ENCODE assay signal across 18 cellular contexts in the genomic region with DNA sequence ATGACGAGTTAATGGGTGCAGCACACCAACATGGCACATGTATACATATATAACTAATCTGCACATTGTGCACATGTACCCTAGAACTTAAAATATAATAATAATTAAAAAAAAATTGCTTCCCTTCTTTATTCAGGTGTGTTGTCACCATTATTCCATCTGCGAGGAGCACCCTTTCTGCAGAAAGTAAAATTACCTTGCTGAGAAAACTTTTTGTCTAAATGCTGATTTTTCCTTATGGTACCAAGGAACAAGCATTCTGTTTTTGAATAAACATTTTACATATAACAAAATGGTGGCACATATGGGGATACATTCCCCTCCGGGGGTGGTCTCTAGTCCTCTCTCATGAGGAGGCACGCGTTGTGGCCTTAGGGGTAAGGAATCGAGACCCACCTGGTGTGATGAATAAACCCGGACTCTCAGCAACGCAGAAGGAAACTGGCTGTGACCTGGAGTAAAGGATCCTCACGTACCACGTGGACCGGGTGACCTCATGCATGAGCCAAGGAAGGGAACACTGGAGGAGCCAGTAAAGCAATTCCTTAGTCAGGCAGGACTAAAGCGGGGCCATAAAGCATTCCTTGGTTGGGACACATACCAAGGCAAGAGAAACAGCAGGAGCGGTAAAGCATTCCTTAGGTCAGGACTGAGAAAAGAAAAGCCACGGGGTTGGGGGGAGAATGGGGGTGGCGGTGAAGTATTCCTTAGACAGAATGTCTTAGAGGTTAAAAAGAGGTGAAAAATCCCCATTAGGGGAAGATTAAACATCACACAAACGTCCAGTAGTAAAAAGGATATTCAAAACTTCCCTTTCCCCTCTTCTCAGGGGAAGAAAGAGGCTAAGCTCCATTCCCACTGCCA. TPM values are rescaled to one million over a fixed set of nuclear protein-coding genes. Genes with fewer than 3 reads are reported as not detected.
DNase-seq lines count a peak whose midpoint lies in the region.
"Had no signal": no experiment of that assay in that cellular context is flagged by ENCODE, and none has a peak within 500 bp of the region (broad histone marks: within the 10 kb centered on the region; RNA-seq: fewer than 3 reads in every experiment).

No MANE protein-coding gene starts in this region.

- no peaks in the 10 kb centered on the region for H3K4me1 Mint-ChIP-seq in activated CD4-positive, alpha-beta memory T cell treated with anti-CD3 and anti-CD28 coated beads, Interleukin-2, amount 10 ng/mL, durations not matched to agents 7 days and 5 days

- H3K27me3 Mint-ChIP-seq in activated CD4-positive, alpha-beta memory T cell treated with anti-CD3 and anti-CD28 coated beads, Interleukin-2, amount 10 ng/mL, durations not matched to agents 7 days and 5 days = peaks cover 21% of the 10 kb centered on the region

- POLR2A ChIA-PET in activated CD4-positive, alpha-beta memory T cell treated with anti-CD3 and anti-CD28 coated beads, Interleukin-2, amount 10 ng/mL, durations not matched to agents 7 days and 5 days (lab: Charles Lee) = no interaction called here

- CTCF ChIA-PET in activated CD4-positive, alpha-beta memory T cell treated with anti-CD3 and anti-CD28 coated beads, Interleukin-2, amount 10 ng/mL, durations not matched to agents 7 days and 5 days (lab: Charles Lee) = no interaction called here

- H3K9me3 Mint-ChIP-seq in activated CD4-positive, alpha-beta memory T cell treated with anti-CD3 and anti-CD28 coated beads, Interleukin-2, amount 10 ng/mL, durations not matched to agents 7 days and 5 days = peaks cover 29% of the 10 kb centered on the region

- H3K36me3 Mint-ChIP-seq in activated CD4-positive, alpha-beta memory T cell treated with anti-CD3 and anti-CD28 coated beads, Interleukin-2, amount 10 ng/mL, durations not matched to agents 7 days and 5 days (ENCODE audit: low read depth) = no peaks in the 10 kb centered on the region

- H3K27ac ChIP-seq in subcutaneous abdominal adipose tissue (ENCODE audit: low read depth, low read length) = no peak overlapping the region

- no peak overlapping the region for H3K4me3 Mint-ChIP-seq in activated CD4-positive, alpha-beta memory T cell treated with anti-CD3 and anti-CD28 coated beads, Interleukin-2, amount 10 ng/mL, durations not matched to agents 7 days and 5 days
- H3K4me3 Mint-ChIP-seq: CD4-positive, alpha-beta T cell had no signal

- DNase-seq in HCEC 1CT = peak; percentile 76
- DNase-seq in amniotic epithelial cell (ENCODE audit: low read depth) = peak; percentile 27
- DNase-seq in hepatic stellate cell (ENCODE audit: low spot score) = peak; percentile 31
- no peak for DNase-seq in germinal center (ENCODE audit: low spot score)
- DNase-seq in GDM1 (lab: John Stamatoyannopoulos, UW) = no peak
- no peak for DNase-seq in activated CD4-positive, alpha-beta memory T cell treated with anti-CD3 and anti-CD28 coated beads, Interleukin-2, amount 10 ng/mL, durations not matched to agents 7 days and 5 days
- DNase-seq in stimulated activated CD4-positive, alpha-beta T cell treated with anti-CD3 and anti-CD28 coated beads, Interleukin-15, amount 100 ng/mL, for 24 hours = no peak
- DNase-seq: Caco-2; CD4-positive, alpha-beta T cell; DMS153; H7; NCI-H1092 treated with DMSO at 0.1 percent for 48 hours; NCI-H146; NCI-H2081 treated with DMSO at 0.1 percent for 48 hours; NCI-H446 treated with DMSO at 0.1 percent for 48 hours; NK-92 treated with Interleukin-12 subunit alpha and Interleukin-12 subunit beta, amount 100 ng/mL, for 24 hours had no signal

- H3K9me3 ChIP-seq in subcutaneous abdominal adipose tissue (ENCODE audit: control insufficient read depth in 5 of 5, low read length in 5 of 5) = peaks cover 0 to 46% (median 31%) of the 10 kb centered on the region in 5 donors

- no peaks in the 10 kb centered on the region for H3K4me1 ChIP-seq in subcutaneous abdominal adipose tissue (ENCODE audit: control insufficient read depth in 5 of 5, insufficient read depth in 5 of 5, low read length in 5 of 5)
- H3K4me1 ChIP-seq: Caco-2 had no signal

- no peak overlapping the region for H3K9ac ChIP-seq in subcutaneous abdominal adipose tissue (ENCODE audit: low read length in 5 of 5)

- H3K4me3 ChIP-seq in subcutaneous abdominal adipose tissue (ENCODE audit: low read depth in 1 of 5, low read length in 5 of 5) = peak overlapping the region in 3 of 5 donors; percentile 3 to 30 (median 9)
- H3K4me3 ChIP-seq: GM12878 had no signal

- no peaks in the 10 kb centered on the region for H3K27me3 ChIP-seq in subcutaneous abdominal adipose tissue (ENCODE audit: control insufficient read depth in 5 of 5, insufficient read depth in 4 of 5, low read length in 5 of 5)

- no peak overlapping the region for H3K27ac Mint-ChIP-seq in activated CD4-positive, alpha-beta memory T cell treated with anti-CD3 and anti-CD28 coated beads, Interleukin-2, amount 10 ng/mL, durations not matched to agents 7 days and 5 days
- H3K27ac Mint-ChIP-seq: CD4-positive, alpha-beta T cell had no signal

- H3K36me3 ChIP-seq in subcutaneous abdominal adipose tissue (ENCODE audit: control insufficient read depth in 5 of 5, insufficient read depth in 5 of 5, low read length in 5 of 5) = no peaks in the 10 kb centered on the region

RNA-seq across cellular contexts. Expression of a gene that starts 20.8 kb away (rescaled TPM):
- 100 to 1,000 TPM; 196 to 197 TPM for total RNA-seq in activated CD4-positive, alpha-beta memory T cell treated with anti-CD3 and anti-CD28 coated beads, Interleukin-2, amount 10 ng/mL, durations not matched to agents 7 days and 5 days

Comparison
In these comparisons a context has a peak if more than half of its experiments do, and no peak if none do; other contexts are left out.
1. DNase-seq: peak in HCEC 1CT (single experiment), amniotic epithelial cell (single experiment) and hepatic stellate cell (single experiment); none in germinal center (single experiment), GDM1 (single experiment), activated CD4-positive, alpha-beta memory T cell treated with anti-CD3 and anti-CD28 coated beads, Interleukin-2, amount 10 ng/mL, durations not matched to agents 7 days and 5 days (single experiment) and stimulated activated CD4-positive, alpha-beta T cell treated with anti-CD3 and anti-CD28 coated beads, Interleukin-15, amount 100 ng/mL, for 24 hours (single experiment).